ENCODE assay signal across 8 cellular contexts in the genomic region with DNA sequence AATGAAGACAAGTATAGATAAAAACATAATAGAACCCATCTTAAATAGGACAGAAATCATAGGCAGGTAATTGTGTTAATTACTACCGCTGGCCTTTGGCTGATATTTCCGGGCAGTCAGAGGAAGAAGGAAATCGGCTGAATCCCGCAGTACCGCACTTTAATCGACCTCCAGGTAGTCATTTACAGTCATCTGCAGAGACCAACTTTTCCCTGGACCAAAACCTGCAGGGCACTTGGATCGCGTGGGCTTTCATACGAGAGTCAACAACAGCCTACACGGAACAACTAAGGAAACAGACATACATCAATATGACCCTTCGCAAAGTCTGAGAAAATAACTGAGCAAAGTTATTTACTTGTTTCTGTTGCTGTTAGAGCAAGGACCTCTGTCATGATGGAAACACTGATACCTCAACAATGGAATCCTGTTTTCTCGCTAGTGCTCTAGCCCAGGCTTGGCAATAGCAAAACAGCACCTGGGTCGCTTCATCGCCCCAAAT. TPM values are rescaled to one million over a fixed set of nuclear protein-coding genes. Genes with fewer than 3 reads are reported as not detected.
DNase-seq lines count a peak whose midpoint lies in the region; ATAC-seq and TF ChIP-seq lines count a peak whose summit lies in the region.

No MANE protein-coding gene starts in this region.

- peak overlapping the region; percentile 85 for H3K4me3 Mint-ChIP-seq in WTC11
- H3K4me3 Mint-ChIP-seq in progenitor cell of endocrine pancreas (ENCODE audit: low read depth) = peak overlapping the region; percentile 96

- H3K36me3 Mint-ChIP-seq in WTC11 (peaks cover 21% of the 10 kb centered on the region), progenitor cell of endocrine pancreas (ENCODE audit: insufficient read depth) (peaks cover 10% of the 10 kb centered on the region)

- CTCF ChIA-PET in WTC11 (lab: Charles Lee) = interaction anchor here (1.0 to 2.4 kb wide), 5 partner anchors 10 to 213 kb away, joined by 3 to 11 read pairs (median 4); no protein-coding TSS in a partner anchor

- ATAC-seq in WTC11 = no peak
- ATAC-seq in HG02885 (IDR thresholded peaks at IDR 0.05; ENCODE audit: poor library complexity, unreplicated experiment) = no peak
- no peak for ATAC-seq in HG03280 (IDR thresholded peaks at IDR 0.05; ENCODE audit: unreplicated experiment)

- no peaks in the 10 kb centered on the region for H3K27me3 ChIP-seq in BE2C

- H3K9me3 ChIP-seq in BE2C = no peaks in the 10 kb centered on the region

- DNase-seq in BE2C = peak; percentile 13
- peak; percentile 2 for DNase-seq in H4 (ENCODE audit: low spot score)
- no peak for DNase-seq in WTC11 (ENCODE audit: low spot score)
- DNase-seq in foreskin fibroblast = peak in 1 of 2 donors; percentile 20
- no peak for DNase-seq in progenitor cell of endocrine pancreas (ENCODE audit: low spot score, unreplicated experiment)
- DNase-seq in central memory CD4-positive, alpha-beta T cell = no peak

- no peak for TF ChIP-seq CTCF in BE2C (IDR thresholded peaks at IDR 0.05; ENCODE audit: low read depth, low read length)
- TF ChIP-seq CTCF in WTC11 (IDR thresholded peaks at IDR 0.05) = no peak
- TF ChIP-seq CTCF in foreskin fibroblast (IDR thresholded peaks at IDR 0.05; ENCODE audit: low read depth, low read length) = no peak
- no peak for TF ChIP-seq CTCF in progenitor cell of endocrine pancreas (IDR thresholded peaks at IDR 0.05; ENCODE audit: unreplicated experiment)

- no peaks in the 10 kb centered on the region for H3K27me3 Mint-ChIP-seq in WTC11 (ENCODE audit: low read depth)
- H3K27me3 Mint-ChIP-seq in progenitor cell of endocrine pancreas = no peaks in the 10 kb centered on the region

- peaks cover 22% of the 10 kb centered on the region for H3K36me3 ChIP-seq in BE2C

- peaks cover 33% of the 10 kb centered on the region for H3K4me1 Mint-ChIP-seq in WTC11
- peaks cover 32% of the 10 kb centered on the region for H3K4me1 Mint-ChIP-seq in progenitor cell of endocrine pancreas (ENCODE audit: low read depth)

- H3K4me3 ChIP-seq in BE2C (ENCODE audit: low read depth, low read length) = peak overlapping the region; percentile 87
- H3K4me3 ChIP-seq in foreskin fibroblast (ENCODE audit: low read depth in 1 of 2, low read length in 2 of 2) = peak overlapping the region; percentile 93 to 94

- H3K9me3 Mint-ChIP-seq in WTC11 = no peaks in the 10 kb centered on the region
- no peaks in the 10 kb centered on the region for H3K9me3 Mint-ChIP-seq in progenitor cell of endocrine pancreas (ENCODE audit: low read depth)

- POLR2A ChIA-PET in WTC11 (lab: Charles Lee) = interaction anchor here (0.9 to 1.2 kb wide), 4 partner anchors 24 to 116 kb away, joined by 3 to 12 read pairs (median 3); no protein-coding TSS in a partner anchor

- H3K4me1 ChIP-seq in BE2C = no peaks in the 10 kb centered on the region

- H3K27ac Mint-ChIP-seq in WTC11 = peak overlapping the region; percentile 98
- H3K27ac Mint-ChIP-seq in progenitor cell of endocrine pancreas = peak overlapping the region; percentile 100

TF ChIP-seq in WTC11, 78 proteins besides CTCF, POLR2A, EP300 and RAD21:
- TF ChIP-seq, protein P1, sequence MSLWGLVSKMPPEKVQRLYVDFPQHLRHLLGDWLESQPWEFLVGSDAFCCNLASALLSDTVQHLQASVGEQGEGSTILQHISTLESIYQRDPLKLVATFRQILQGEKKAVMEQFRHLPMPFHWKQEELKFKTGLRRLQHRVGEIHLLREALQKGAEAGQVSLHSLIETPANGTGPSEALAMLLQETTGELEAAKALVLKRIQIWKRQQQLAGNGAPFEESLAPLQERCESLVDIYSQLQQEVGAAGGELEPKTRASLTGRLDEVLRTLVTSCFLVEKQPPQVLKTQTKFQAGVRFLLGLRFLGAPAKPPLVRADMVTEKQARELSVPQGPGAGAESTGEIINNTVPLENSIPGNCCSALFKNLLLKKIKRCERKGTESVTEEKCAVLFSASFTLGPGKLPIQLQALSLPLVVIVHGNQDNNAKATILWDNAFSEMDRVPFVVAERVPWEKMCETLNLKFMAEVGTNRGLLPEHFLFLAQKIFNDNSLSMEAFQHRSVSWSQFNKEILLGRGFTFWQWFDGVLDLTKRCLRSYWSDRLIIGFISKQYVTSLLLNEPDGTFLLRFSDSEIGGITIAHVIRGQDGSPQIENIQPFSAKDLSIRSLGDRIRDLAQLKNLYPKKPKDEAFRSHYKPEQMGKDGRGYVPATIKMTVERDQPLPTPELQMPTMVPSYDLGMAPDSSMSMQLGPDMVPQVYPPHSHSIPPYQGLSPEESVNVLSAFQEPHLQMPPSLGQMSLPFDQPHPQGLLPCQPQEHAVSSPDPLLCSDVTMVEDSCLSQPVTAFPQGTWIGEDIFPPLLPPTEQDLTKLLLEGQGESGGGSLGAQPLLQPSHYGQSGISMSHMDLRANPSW (CRISPR knock-in tag; conservative IDR thresholded peaks at IDR 0.05; ENCODE audit: low read depth) = no peak
- no peak for TF ChIP-seq TP53 (CRISPR knock-in tag; IDR thresholded peaks at IDR 0.05)
- no peak for TF ChIP-seq JAZF1 (CRISPR knock-in tag; IDR thresholded peaks at IDR 0.05)
- TF ChIP-seq, protein P2, sequence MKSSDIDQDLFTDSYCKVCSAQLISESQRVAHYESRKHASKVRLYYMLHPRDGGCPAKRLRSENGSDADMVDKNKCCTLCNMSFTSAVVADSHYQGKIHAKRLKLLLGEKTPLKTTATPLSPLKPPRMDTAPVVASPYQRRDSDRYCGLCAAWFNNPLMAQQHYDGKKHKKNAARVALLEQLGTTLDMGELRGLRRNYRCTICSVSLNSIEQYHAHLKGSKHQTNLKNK (CRISPR knock-in tag; IDR thresholded peaks at IDR 0.05) = no peak
- TF ChIP-seq ATF1 (CRISPR knock-in tag; IDR thresholded peaks at IDR 0.05) = no peak
- no peak for TF ChIP-seq ZNF423 (CRISPR knock-in tag; IDR thresholded peaks at IDR 0.05)
- no peak for TF ChIP-seq NFE2L1 (CRISPR knock-in tag; IDR thresholded peaks at IDR 0.05)
- TF ChIP-seq, protein P3, sequence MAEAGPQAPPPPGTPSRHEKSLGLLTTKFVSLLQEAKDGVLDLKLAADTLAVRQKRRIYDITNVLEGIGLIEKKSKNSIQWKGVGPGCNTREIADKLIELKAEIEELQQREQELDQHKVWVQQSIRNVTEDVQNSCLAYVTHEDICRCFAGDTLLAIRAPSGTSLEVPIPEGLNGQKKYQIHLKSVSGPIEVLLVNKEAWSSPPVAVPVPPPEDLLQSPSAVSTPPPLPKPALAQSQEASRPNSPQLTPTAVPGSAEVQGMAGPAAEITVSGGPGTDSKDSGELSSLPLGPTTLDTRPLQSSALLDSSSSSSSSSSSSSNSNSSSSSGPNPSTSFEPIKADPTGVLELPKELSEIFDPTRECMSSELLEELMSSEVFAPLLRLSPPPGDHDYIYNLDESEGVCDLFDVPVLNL (CRISPR knock-in tag; IDR thresholded peaks at IDR 0.05; ENCODE audit: borderline replicate concordance, low read depth) = no peak
- TF ChIP-seq ETV6 (CRISPR knock-in tag; IDR thresholded peaks at IDR 0.05) = no peak
- TF ChIP-seq, protein P4, sequence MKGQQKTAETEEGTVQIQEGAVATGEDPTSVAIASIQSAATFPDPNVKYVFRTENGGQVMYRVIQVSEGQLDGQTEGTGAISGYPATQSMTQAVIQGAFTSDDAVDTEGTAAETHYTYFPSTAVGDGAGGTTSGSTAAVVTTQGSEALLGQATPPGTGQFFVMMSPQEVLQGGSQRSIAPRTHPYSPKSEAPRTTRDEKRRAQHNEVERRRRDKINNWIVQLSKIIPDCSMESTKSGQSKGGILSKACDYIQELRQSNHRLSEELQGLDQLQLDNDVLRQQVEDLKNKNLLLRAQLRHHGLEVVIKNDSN (CRISPR knock-in tag; IDR thresholded peaks at IDR 0.05) = no peak

RNA-seq across cellular contexts. Expression of a gene that starts 0.7 kb away (rescaled TPM):
- 4.2 TPM for polyA plus RNA-seq in BE2C (2012; ENCODE audit: insufficient read depth, insufficient read length, low read depth)
- total RNA-seq in H4 (2014; rRNA removed; shearing (Covaris generic)) = 1.1 and 1.3 TPM in 2 replicates
- total RNA-seq in WTC11 (2021) (3.8 to 4.9 TPM (median 4.1 TPM) in 3 replicates), progenitor cell of endocrine pancreas (5.0 and 6.3 TPM in 2 replicates)

RNA-seq across cellular contexts. Expression of a gene that starts 1.0 kb away (rescaled TPM):
- polyA plus RNA-seq in BE2C (2012; ENCODE audit: insufficient read depth, insufficient read length, low read depth) = 81.6 TPM
- 61.6 and 61.9 TPM in 2 replicates for total RNA-seq in H4 (2014; rRNA removed; shearing (Covaris generic))
- total RNA-seq in WTC11 (2021) (37.0 to 39.9 TPM (median 38.7 TPM) in 3 replicates), progenitor cell of endocrine pancreas (56.7 and 60.4 TPM in 2 replicates)

RNA-seq across cellular contexts. Expression of a gene that starts 54.4 kb away (rescaled TPM):
- 33.1 TPM for polyA plus RNA-seq in BE2C (2012; ENCODE audit: insufficient read depth, insufficient read length, low read depth)
- 16.1 and 17.8 TPM in 2 replicates for total RNA-seq in H4 (2014; rRNA removed; shearing (Covaris generic))
- total RNA-seq in WTC11 (2021) (22.0 to 25.5 TPM (median 25.1 TPM) in 3 replicates), progenitor cell of endocrine pancreas (27.8 and 29.5 TPM in 2 replicates)

Comparison
In these comparisons a context has a peak if more than half of its experiments do, and no peak if none do; other contexts are left out.
1. DNase-seq: peak in BE2C (single experiment) and H4 (single experiment); none in WTC11 (single experiment), progenitor cell of endocrine pancreas (single experiment) and central memory CD4-positive, alpha-beta T cell (single experiment).